8 cellular contexts compared by ENCODE assay signal in the genomic region with DNA sequence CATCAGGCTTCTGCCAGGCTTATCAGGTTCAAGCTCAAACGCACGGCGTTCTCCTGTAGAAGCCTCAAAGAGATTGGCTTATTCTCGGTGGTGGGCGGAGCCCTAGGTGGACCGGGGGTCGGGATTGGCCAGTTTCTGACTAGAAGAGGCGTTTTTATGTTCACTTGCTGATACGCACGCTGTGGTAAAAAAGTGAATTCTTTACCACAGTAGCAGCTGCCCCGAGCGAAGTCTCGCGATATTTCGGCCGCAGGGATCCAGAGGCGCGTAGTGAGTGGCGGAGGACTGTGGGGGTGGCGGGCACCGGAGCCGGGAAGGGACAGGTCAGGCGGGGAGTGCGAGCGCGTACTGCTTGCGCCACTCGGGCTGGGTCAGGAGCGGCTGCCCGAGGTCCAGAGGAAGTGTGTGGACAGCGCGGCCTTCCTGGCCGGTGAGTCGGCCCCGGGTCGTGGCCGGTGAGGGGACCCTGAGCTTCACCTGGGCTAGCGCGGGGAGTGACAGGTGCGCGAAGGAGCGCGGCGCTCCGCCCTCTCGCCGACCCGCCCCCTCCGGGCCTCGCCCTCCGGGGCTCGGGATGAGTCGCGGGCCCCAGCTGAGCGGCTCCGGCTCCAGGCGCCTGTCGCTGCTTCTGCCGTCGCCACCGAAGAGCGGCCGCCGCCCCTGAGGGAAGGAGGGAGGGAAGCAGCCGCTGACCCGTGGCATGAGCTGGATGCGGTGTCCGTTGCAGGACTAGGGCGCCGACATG. TPM values are rescaled to one million over a fixed set of nuclear protein-coding genes. Genes with fewer than 3 reads are reported as not detected.
A peak's percentile ranks its signal among the peaks of the same experiment; 100 is the strongest.
DNase-seq lines count a peak whose midpoint lies in the region; ATAC-seq and TF ChIP-seq lines count a peak whose summit lies in the region.

A gene with protein sequence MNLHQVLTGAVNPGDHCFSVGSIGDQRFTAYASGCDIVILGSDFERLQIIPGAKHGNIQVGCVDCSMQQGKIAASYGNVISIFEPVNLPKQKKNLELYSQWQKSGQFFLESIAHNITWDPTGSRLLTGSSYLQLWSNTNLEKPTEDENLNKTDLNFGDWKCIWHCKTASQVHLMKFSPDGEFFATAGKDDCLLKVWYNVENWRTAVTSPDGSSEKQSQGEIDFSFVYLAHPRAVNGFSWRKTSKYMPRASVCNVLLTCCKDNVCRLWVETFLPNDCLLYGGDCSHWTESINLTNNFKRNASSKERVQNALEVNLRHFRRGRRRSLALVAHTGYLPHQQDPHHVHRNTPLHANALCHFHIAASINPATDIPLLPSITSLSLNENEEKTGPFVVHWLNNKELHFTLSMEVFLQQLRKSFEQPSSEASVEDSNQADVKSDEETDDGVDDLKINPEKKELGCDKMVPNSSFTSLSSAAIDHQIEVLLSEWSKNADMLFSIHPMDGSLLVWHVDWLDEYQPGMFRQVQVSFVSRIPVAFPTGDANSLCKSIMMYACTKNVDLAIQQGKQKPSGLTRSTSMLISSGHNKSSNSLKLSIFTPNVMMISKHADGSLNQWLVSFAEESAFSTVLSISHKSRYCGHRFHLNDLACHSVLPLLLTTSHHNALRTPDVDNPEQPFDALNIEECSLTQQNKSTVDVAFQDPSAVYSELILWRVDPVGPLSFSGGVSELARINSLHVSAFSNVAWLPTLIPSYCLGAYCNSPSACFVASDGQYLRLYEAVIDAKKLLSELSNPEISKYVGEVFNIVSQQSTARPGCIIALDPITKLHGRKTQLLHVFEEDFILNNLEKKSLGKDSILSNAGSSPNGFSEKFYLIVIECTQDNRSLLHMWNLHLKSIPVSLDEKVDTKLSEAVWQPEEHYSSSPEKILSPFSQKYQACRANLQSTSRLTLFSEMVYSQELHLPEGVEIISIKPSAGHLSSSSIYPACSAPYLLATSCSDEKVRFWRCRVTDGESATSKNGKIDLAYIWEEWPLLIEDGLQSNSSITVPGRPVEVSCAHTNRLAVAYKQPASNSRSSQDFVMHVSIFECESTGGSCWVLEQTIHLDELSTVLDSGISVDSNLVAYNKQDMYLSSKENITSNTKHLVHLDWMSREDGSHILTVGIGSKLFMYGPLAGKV (N-terminal part only) (plus strand): TSS at position 260 of the 745 bp plus-strand sequence. CDS start 483 bp downstream, at position 743.

- H3K36me3 ChIP-seq in SU-DHL-6 (ENCODE audit: low read length) (0 out of 2 replicates have a peak, but pooled peaks cover 4% of the 10 kb centered on the region), thymus (ENCODE audit: control insufficient read depth, insufficient read depth) (no peaks in the 10 kb centered on the region)

- peak within 1 kb of the TSS; percentile 98 for H3K4me3 ChIP-seq in SU-DHL-6 (ENCODE audit: insufficient read depth, low read length, poor library complexity, severe bottlenecking)
- peak within 1 kb of the TSS; percentile 88 for H3K4me3 ChIP-seq in thymus (ENCODE audit: low read length)

- H3K27me3 Mint-ChIP-seq in activated naive CD8-positive, alpha-beta T cell treated with anti-CD3 and anti-CD28 coated beads, Interleukin-2, amount 10 ng/mL, durations not matched to agents 7 days and 5 days = no peaks in the 10 kb centered on the region
- no peaks in the 10 kb centered on the region for H3K27me3 Mint-ChIP-seq in osteocyte (ENCODE audit: unreplicated experiment)

- DNase-seq in GM10266 (ENCODE audit: extremely low spot score) (peak; percentile 84), NCI-H128 (lab: John Stamatoyannopoulos, UW; ENCODE audit: unreplicated experiment) (peak; percentile 95), head of caudate nucleus (peak; percentile 97 to 100 (median 99)), osteocyte (ENCODE audit: extremely low spot score, unreplicated experiment) (peak; percentile 99)
- DNase-seq in activated naive CD8-positive, alpha-beta T cell treated with anti-CD3 and anti-CD28 coated beads, Interleukin-2, amount 10 ng/mL, durations not matched to agents 7 days and 5 days = peak; percentile 95

- H3K36me3 Mint-ChIP-seq in activated naive CD8-positive, alpha-beta T cell treated with anti-CD3 and anti-CD28 coated beads, Interleukin-2, amount 10 ng/mL, durations not matched to agents 7 days and 5 days = peaks cover 7% of the 10 kb centered on the region
- peaks cover 2% of the 10 kb centered on the region for H3K36me3 Mint-ChIP-seq in osteocyte (ENCODE audit: unreplicated experiment)

- H3K9me3 Mint-ChIP-seq in activated naive CD8-positive, alpha-beta T cell treated with anti-CD3 and anti-CD28 coated beads, Interleukin-2, amount 10 ng/mL, durations not matched to agents 7 days and 5 days = no peaks in the 10 kb centered on the region
- no peaks in the 10 kb centered on the region for H3K9me3 Mint-ChIP-seq in osteocyte (ENCODE audit: unreplicated experiment)

- ATAC-seq in HG02678 (IDR thresholded peaks at IDR 0.05; ENCODE audit: unreplicated experiment) = peak; percentile 81
- peak; percentile 86 for ATAC-seq in activated naive CD8-positive, alpha-beta T cell treated with anti-CD3 and anti-CD28 coated beads, Interleukin-2, amount 10 ng/mL, durations not matched to agents 7 days and 5 days (ENCODE audit: low read depth)

- POLR2A ChIA-PET in activated naive CD8-positive, alpha-beta T cell treated with anti-CD3 and anti-CD28 coated beads, Interleukin-2, amount 10 ng/mL, durations not matched to agents 7 days and 5 days (lab: Charles Lee) = interaction anchor here (0.6 to 2.3 kb wide), 20 partner anchors 39 to 386 kb away, joined by 3 to 15 read pairs (median 4); a partner anchor contains a TSS

- H3K4me3 Mint-ChIP-seq in activated naive CD8-positive, alpha-beta T cell treated with anti-CD3 and anti-CD28 coated beads, Interleukin-2, amount 10 ng/mL, durations not matched to agents 7 days and 5 days = peak within 1 kb of the TSS; percentile 100
- peak within 1 kb of the TSS; percentile 85 for H3K4me3 Mint-ChIP-seq in osteocyte (ENCODE audit: unreplicated experiment)

- H3K27ac Mint-ChIP-seq in activated naive CD8-positive, alpha-beta T cell treated with anti-CD3 and anti-CD28 coated beads, Interleukin-2, amount 10 ng/mL, durations not matched to agents 7 days and 5 days = peak within 1 kb of the TSS; percentile 100
- peak within 1 kb of the TSS; percentile 92 for H3K27ac Mint-ChIP-seq in osteocyte (ENCODE audit: unreplicated experiment)

- 0 out of 2 replicates have a peak, but pooled peaks cover 4% of the 10 kb centered on the region for H4K20me1 ChIP-seq in SU-DHL-6 (ENCODE audit: low read depth, low read length)

- H3F3A ChIP-seq in SU-DHL-6 (ENCODE audit: insufficient read depth) = peaks cover 34% of the 10 kb centered on the region

- H3K27ac ChIP-seq in SU-DHL-6 (ENCODE audit: low read depth, low read length) (peak within 1 kb of the TSS; percentile 87), thymus (ENCODE audit: low read depth) (peak within 1 kb of the TSS; percentile 100)

- peaks cover 25% of the 10 kb centered on the region for H3K4me1 Mint-ChIP-seq in activated naive CD8-positive, alpha-beta T cell treated with anti-CD3 and anti-CD28 coated beads, Interleukin-2, amount 10 ng/mL, durations not matched to agents 7 days and 5 days
- peaks cover 32% of the 10 kb centered on the region for H3K4me1 Mint-ChIP-seq in osteocyte (ENCODE audit: unreplicated experiment)

- intact Hi-C loops in head of caudate nucleus (cut with DNase I) = loop anchor here (2.0 to 10.0 kb wide), 2 partner anchors 82 to 194 kb away; a partner anchor contains a TSS

- peak within 1 kb of the TSS; percentile 86 for H3K4me2 ChIP-seq in SU-DHL-6 (ENCODE audit: low read depth, low read length, poor library complexity, severe bottlenecking)

- TF ChIP-seq CTCF in GM10266 (IDR thresholded peaks at IDR 0.05; ENCODE audit: control insufficient read depth, insufficient read depth, low read depth, missing control alignments) = no peak
- TF ChIP-seq CTCF in SU-DHL-6 (IDR thresholded peaks at IDR 0.05; ENCODE audit: insufficient read depth, low read length, poor library complexity, severe bottlenecking) = no peak
- TF ChIP-seq CTCF in osteocyte (IDR thresholded peaks at IDR 0.05) = no peak

- peaks cover 47% of the 10 kb centered on the region for H3K79me2 ChIP-seq in SU-DHL-6 (ENCODE audit: insufficient read depth, low read length)

- no peaks in the 10 kb centered on the region for H3K9me3 ChIP-seq in SU-DHL-6 (ENCODE audit: insufficient read depth, low read length)
- H3K9me3 ChIP-seq in thymus (ENCODE audit: control insufficient read depth) = no peaks in the 10 kb centered on the region

- H3K9ac ChIP-seq in SU-DHL-6 (ENCODE audit: low read length) = peak within 1 kb of the TSS; percentile 91

- H3K9me2 ChIP-seq in SU-DHL-6 (replicated peaks; ENCODE audit: insufficient read depth, low read length) = no peaks in the 10 kb centered on the region

- H3K4me1 ChIP-seq in thymus (ENCODE audit: control insufficient read depth, insufficient read depth, low read length) = peaks cover 11% of the 10 kb centered on the region

- under 1% methylated on average over 70 of the region's 70 CpGs for WGBS in thymus

- H3K27me3 ChIP-seq in SU-DHL-6 (ENCODE audit: low read length) = no peaks in the 10 kb centered on the region
- no peaks in the 10 kb centered on the region for H3K27me3 ChIP-seq in thymus (ENCODE audit: control insufficient read depth, insufficient read depth)

- H2AFZ ChIP-seq in SU-DHL-6 (ENCODE audit: low read depth, low read length, severe bottlenecking) = peak within 1 kb of the TSS; percentile 62

RNA-seq across cellular contexts. Expression of the gene that starts here (rescaled TPM):
- 10 to 100 TPM; 35.5 to 40.7 TPM for total RNA-seq in activated naive CD8-positive, alpha-beta T cell treated with anti-CD3 and anti-CD28 coated beads, Interleukin-2, amount 10 ng/mL, durations not matched to agents 7 days and 5 days
- total RNA-seq in osteocyte = 37.3 and 38.2 TPM in 2 replicates
- 24.6 TPM for polyA plus RNA-seq in thymus

Comparison
In these comparisons a context has a peak if more than half of its experiments do, and no peak if none do; other contexts are left out.
1. Peak in every context shown above with its lines: DNase-seq, ATAC-seq, H3K4me3 ChIP-seq and H3K27ac ChIP-seq.